8 cellular contexts compared by ENCODE assay signal in genomic region chr1:184222561-184223157, GRCh38.
DNase-seq lines count a peak whose midpoint lies in the region; ATAC-seq and TF ChIP-seq lines count a peak whose summit lies in the region.

No MANE protein-coding gene starts in this region.

- peak overlapping the region; percentile 19; the same call in 1 of the 2 replicates for H3K9ac ChIP-seq in ES-I3 (ENCODE audit: low read depth, low read length)
- no peak overlapping the region for H3K9ac ChIP-seq in KMS-11

- H3K9me3 ChIP-seq in ES-I3 (ENCODE audit: control insufficient read depth, insufficient read depth, low read length): no peaks in the 10 kb centered on the region

- H3K36me3 ChIP-seq in ES-I3 (ENCODE audit: insufficient read depth, low read length): no peaks in the 10 kb centered on the region
- H3K36me3 ChIP-seq in KMS-11 (ENCODE audit: insufficient read depth): no peaks in the 10 kb centered on the region
- H3K36me3 ChIP-seq in brain microvascular endothelial cell (replicated peaks): no peaks in the 10 kb centered on the region

- H3K4me2 ChIP-seq in KMS-11: peak overlapping the region; percentile 26; the same call in 1 of the 2 replicates

- no peaks in the 10 kb centered on the region for H3K27me3 ChIP-seq in KMS-11 (ENCODE audit: insufficient read depth, low read depth)
- H3K27me3 ChIP-seq in brain microvascular endothelial cell (replicated peaks): no peaks in the 10 kb centered on the region

- peak; percentile 44 for DNase-seq in SW480 (ENCODE audit: low spot score)
- DNase-seq in brain microvascular endothelial cell: peak; percentile 39
- peak; percentile 49 for DNase-seq in iris pigment epithelial cell (ENCODE audit: low read depth)
- DNase-seq in stimulated activated CD4-positive, alpha-beta T cell treated with anti-CD3 and anti-CD28 coated beads, Interleukin-12 subunit alpha, Interleukin-12 subunit beta, amount 100 ng/mL, for 48 hours (ENCODE audit: low read depth in 2 of 3, low spot score in 1 of 3): peak; percentile 7 to 45 (median 17)

- no peak overlapping the region for H3K27ac ChIP-seq in KMS-11
- H3K27ac ChIP-seq in brain microvascular endothelial cell: no peak overlapping the region

- H4K20me1 ChIP-seq in KMS-11 (ENCODE audit: insufficient read depth): no peaks in the 10 kb centered on the region

- peak; percentile 99 for TF ChIP-seq CTCF in KMS-11 (conservative IDR thresholded peaks at IDR 0.05; ENCODE audit: low read depth, low read length)
- peak; percentile 96 for TF ChIP-seq CTCF in brain microvascular endothelial cell (IDR thresholded peaks at IDR 0.05; ENCODE audit: low read depth, low read length, missing control alignments)

- H2AFZ ChIP-seq in KMS-11 (ENCODE audit: low read depth): no peak overlapping the region

- H3K4me1 ChIP-seq in ES-I3 (ENCODE audit: insufficient read depth, low read length) (peaks cover 3% of the 10 kb centered on the region; the same call in 1 of the 2 replicates), KMS-11 (ENCODE audit: low read depth, poor library complexity, severe bottlenecking) (peaks cover 3% of the 10 kb centered on the region)

- no peak for ATAC-seq in HG03097 (IDR thresholded peaks at IDR 0.05; ENCODE audit: low FRiP score, unreplicated experiment)
- no peak for ATAC-seq in HG03442 (IDR thresholded peaks at IDR 0.05; ENCODE audit: unreplicated experiment)

- in situ Hi-C loops in brain microvascular endothelial cell (cut with HindIII; ENCODE audit: low pct_ligation_motif_present, low sequenced_read_pairs): no loop called here

- no peaks in the 10 kb centered on the region for H3K79me2 ChIP-seq in KMS-11 (ENCODE audit: insufficient read depth, low read depth)

- no peak overlapping the region for H3K4me3 ChIP-seq in KMS-11 (IDR thresholded peaks at IDR 0.05; ENCODE audit: insufficient read depth, low read depth, low read length)
- peak overlapping the region; percentile 36 for H3K4me3 ChIP-seq in brain microvascular endothelial cell (ENCODE audit: low read depth, low read length)
